ENCODE assay signal across 16 cellular contexts in genomic region chr7:2245883-2246679, GRCh38. TPM values are rescaled to one million over a fixed set of nuclear protein-coding genes. Genes with fewer than 3 reads are reported as not detected.
DNase-seq lines count a peak whose midpoint lies in the region; FAIRE-seq and TF ChIP-seq lines count a peak whose summit lies in the region.
"Had no signal": no experiment of that assay in that cellular context is flagged by ENCODE, and none has a peak within 500 bp of the region (broad histone marks: within the 10 kb centered on the region; RNA-seq: fewer than 3 reads in every experiment).

No MANE protein-coding gene starts in this region.

- H3K4me3 Mint-ChIP-seq in astrocyte (ENCODE audit: unreplicated experiment) (peak overlapping the region; percentile 50), nephron (peak overlapping the region; percentile 1 to 71 (median 51)), Calu3 (ENCODE audit: low read depth, unreplicated experiment) (no peak overlapping the region)

- WGBS in small intestine, 3 donors, result 66 to 81% (median 81%) methylated on average over 22 of the region's 22 CpGs

- H3K27ac Mint-ChIP-seq in astrocyte (ENCODE audit: unreplicated experiment) (no peak overlapping the region), nephron (peak overlapping the region; percentile 38 to 78 (median 59)), Calu3 (ENCODE audit: unreplicated experiment) (no peak overlapping the region)
- H3K27ac Mint-ChIP-seq: CD4-positive, CD25-positive, alpha-beta regulatory T cell; T-helper 1 cell treated with Interleukin-12 subunit alpha and Interleukin-12 subunit beta and Interleukin-4 antibody, amounts not matched to agents 30 μg/mL and 1 μg/mL, for 36 hours; type B pancreatic cell had no signal

- TF ChIP-seq CTCF in astrocyte (IDR thresholded peaks at IDR 0.05; ENCODE audit: insufficient read depth, low read depth, low read length) (no peak), nephron (IDR thresholded peaks at IDR 0.05; ENCODE audit: unreplicated experiment in 3 of 3) (no peak), Calu3 (IDR thresholded peaks at IDR 0.05; ENCODE audit: unreplicated experiment) (no peak)

- H2AFZ ChIP-seq in astrocyte (ENCODE audit: low read depth, low read length), result no peak overlapping the region

- H3K4me1 Mint-ChIP-seq in astrocyte (ENCODE audit: low read depth, unreplicated experiment) (peaks cover 16% of the 10 kb centered on the region), nephron (peaks cover 20% of the 10 kb centered on the region), Calu3 (ENCODE audit: low read depth, unreplicated experiment) (peaks cover 27% of the 10 kb centered on the region)

- peak overlapping the region; percentile 98 for H3K4me3 ChIP-seq in BLaER1
- no peak overlapping the region for H3K4me3 ChIP-seq in astrocyte (ENCODE audit: insufficient read depth, low read depth, low read length)
- H3K4me3 ChIP-seq in small intestine (ENCODE audit: low read depth in 1 of 2, low read length in 2 of 2), result no peak overlapping the region

- peaks cover 4% of the 10 kb centered on the region for H3K36me3 Mint-ChIP-seq in astrocyte (ENCODE audit: low read depth, unreplicated experiment)
- H3K36me3 Mint-ChIP-seq in nephron (ENCODE audit: low read depth), result peaks cover 3% of the 10 kb centered on the region
- peaks cover 44% of the 10 kb centered on the region for H3K36me3 Mint-ChIP-seq in Calu3 (ENCODE audit: insufficient read depth, unreplicated experiment)
- H3K36me3 Mint-ChIP-seq: CD4-positive, CD25-positive, alpha-beta regulatory T cell had no signal

- H3K9me3 Mint-ChIP-seq in astrocyte (ENCODE audit: unreplicated experiment) (no peaks in the 10 kb centered on the region), nephron (no peaks in the 10 kb centered on the region), Calu3 (ENCODE audit: low read depth, unreplicated experiment) (no peaks in the 10 kb centered on the region)
- H3K9me3 Mint-ChIP-seq: T-helper 1 cell treated with Interleukin-12 subunit alpha and Interleukin-12 subunit beta and Interleukin-4 antibody, amounts not matched to agents 30 μg/mL and 1 μg/mL, for 36 hours; type B pancreatic cell had no signal

- intact Hi-C loops in Calu3 (cut with micrococcal nuclease; ENCODE audit: unreplicated experiment), result loop anchor here (5.0 kb wide), 1 partner anchor 106 kb away; the partner anchor contains the start of gene EIF3B

- H3K9me3 ChIP-seq in BLaER1 (no peaks in the 10 kb centered on the region), astrocyte (ENCODE audit: insufficient read depth, low read depth, low read length) (no peaks in the 10 kb centered on the region), small intestine (ENCODE audit: control insufficient read depth, low read depth) (no peaks in the 10 kb centered on the region)

- CTCF ChIA-PET in Calu3 (lab: Charles Lee), result no interaction called here

- H3K4me1 ChIP-seq in BLaER1, result peaks cover 92% of the 10 kb centered on the region
- H3K4me1 ChIP-seq in astrocyte (ENCODE audit: insufficient read depth, low read length), result peaks cover 21% of the 10 kb centered on the region
- peaks cover 0 to 3% of the 10 kb centered on the region in 2 donors for H3K4me1 ChIP-seq in small intestine (ENCODE audit: control insufficient read depth in 2 of 2, insufficient read depth in 1 of 2, low read depth in 1 of 2, low read length in 1 of 2)

- FAIRE-seq in astrocyte (lab: Jason Lieb, UNC) (no peak), small intestine (lab: Jason Lieb, UNC) (no peak)
- FAIRE-seq: G401.6 had no signal

- DNase-seq in GDM1 (lab: John Stamatoyannopoulos, UW) (peak; percentile 66), astrocyte (ENCODE audit: low read depth) (no peak), NCI-H2081 (lab: John Stamatoyannopoulos, UW) (no peak), Calu3 (no peak), small intestine (no peak), SKM-1 treated with dmso at 0.1 percent for 144 hours (lab: John Stamatoyannopoulos, UW; ENCODE audit: unreplicated experiment) (no peak)
- DNase-seq: activated CD4-positive, alpha-beta T cell treated with anti-CD3 and anti-CD28 coated beads, Interleukin-2, amount 50 U/mL, for 1 hour; CD4-positive, CD25-positive, alpha-beta regulatory T cell; dermis blood vessel endothelial cell; NCI-H1436 treated with DMSO at 0.1 percent for 48 hours; NCI-H510A treated with DMSO at 0.1 percent for 48 hours had no signal

- H3K27me3 ChIP-seq in BLaER1, result no peaks in the 10 kb centered on the region
- no peaks in the 10 kb centered on the region for H3K27me3 ChIP-seq in astrocyte (ENCODE audit: insufficient read depth, low read length)
- no peaks in the 10 kb centered on the region for H3K27me3 ChIP-seq in small intestine (ENCODE audit: control insufficient read depth in 2 of 2, insufficient read depth in 2 of 2, low read length in 2 of 2)

- H3K27me3 Mint-ChIP-seq in astrocyte (ENCODE audit: low read depth, unreplicated experiment) (no peaks in the 10 kb centered on the region), nephron (ENCODE audit: low read depth) (no peaks in the 10 kb centered on the region), Calu3 (ENCODE audit: unreplicated experiment) (no peaks in the 10 kb centered on the region)
- H3K27me3 Mint-ChIP-seq: CD4-positive, CD25-positive, alpha-beta regulatory T cell; type B pancreatic cell had no signal

- H3K27ac ChIP-seq in BLaER1 (peak overlapping the region; percentile 95), astrocyte (ENCODE audit: low read depth, low read length) (no peak overlapping the region), small intestine (ENCODE audit: low read depth in 1 of 2, low read length in 1 of 2) (no peak overlapping the region)

- BruUV-seq in Calu3 (replicated peaks; lab: Mats Ljungman, UMichigan), result no TSS peak

- peaks cover 11% of the 10 kb centered on the region for H4K20me1 ChIP-seq in BLaER1
- peaks cover 1% of the 10 kb centered on the region for H4K20me1 ChIP-seq in astrocyte (ENCODE audit: insufficient read depth, low read length)

- H3K36me3 ChIP-seq in BLaER1, result peaks cover 13% of the 10 kb centered on the region
- no peaks in the 10 kb centered on the region for H3K36me3 ChIP-seq in astrocyte (ENCODE audit: insufficient read depth, low read length)
- H3K36me3 ChIP-seq in small intestine (ENCODE audit: control insufficient read depth in 2 of 2, insufficient read depth in 2 of 2, low read length in 2 of 2), result no peaks in the 10 kb centered on the region

- H3K9ac ChIP-seq in BLaER1, result peak overlapping the region; percentile 89
- no peak overlapping the region for H3K9ac ChIP-seq in astrocyte (ENCODE audit: low read length)

- H3K79me2 ChIP-seq in astrocyte (ENCODE audit: insufficient read depth, low read length), result peaks cover 15% of the 10 kb centered on the region

- H3K4me2 ChIP-seq in BLaER1, result peak overlapping the region; percentile 99
- no peak overlapping the region for H3K4me2 ChIP-seq in astrocyte (ENCODE audit: low read length)

RNA-seq across cellular contexts. Expression of gene NUDT1, which starts 4.1 kb away (rescaled TPM):
- total RNA-seq in astrocyte (10.2 and 12.0 TPM in 2 replicates), Calu3 (2022) (52.2 and 65.6 TPM in 2 replicates)
- 10 to 100 TPM; 22.1 to 39.6 (median 22.7) TPM for polyA plus RNA-seq in small intestine

RNA-seq across cellular contexts. Expression of gene MRM2, which starts 4.1 kb away (rescaled TPM):
- total RNA-seq in astrocyte, result 22.5 and 22.6 TPM in 2 replicates
- 60.1 and 64.3 TPM in 2 replicates for total RNA-seq in Calu3 (2022)
- 10 to 100 TPM; 13.5 to 21.7 (median 19.0) TPM for polyA plus RNA-seq in small intestine

RNA-seq across cellular contexts. Expression of gene MAD1L1, which starts 13.3 kb away (rescaled TPM):
- total RNA-seq in astrocyte, result 32.3 and 32.5 TPM in 2 replicates
- total RNA-seq in Calu3 (2022), result 85.2 and 86.0 TPM in 2 replicates
- polyA plus RNA-seq in small intestine, result 10 to 100 TPM; 16.2 to 21.7 (median 19.9) TPM

Comparison
In these comparisons a context has a peak if more than half of its experiments do, and no peak if none do; other contexts are left out.
1. H3K27ac Mint-ChIP-seq: peak in nephron (3 of 3); none in astrocyte (single experiment) and Calu3 (single experiment).